Comparison of ENCODE assay signal across 10 cellular contexts in the genomic region with DNA sequence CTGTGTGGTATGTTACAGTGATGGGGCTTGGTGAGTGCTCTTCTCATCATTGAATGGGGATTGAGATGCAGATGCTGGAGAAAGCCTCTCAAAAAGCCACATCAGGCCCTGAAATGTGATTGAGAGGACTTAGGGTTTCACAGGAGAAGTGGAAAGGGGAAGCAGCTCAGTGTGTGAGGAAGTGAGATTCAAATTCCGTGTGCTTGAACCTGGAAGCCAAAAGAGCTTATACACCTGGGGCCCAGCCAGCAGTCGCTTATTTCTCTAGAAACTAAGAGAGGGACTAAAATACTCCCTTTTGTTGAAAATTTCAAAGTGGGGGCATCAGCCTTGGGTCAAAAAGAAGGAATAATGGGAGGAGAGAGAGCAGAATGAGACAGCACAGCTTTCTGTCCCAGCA. TPM values are rescaled to one million over a fixed set of nuclear protein-coding genes. Genes with fewer than 3 reads are reported as not detected.
A peak's percentile ranks its signal among the peaks of the same experiment; 100 is the strongest.
DNase-seq lines count a peak whose midpoint lies in the region; ATAC-seq lines count a peak whose summit lies in the region.
"Had no signal": no experiment of that assay in that cellular context is flagged by ENCODE, and none has a peak within 500 bp of the region (broad histone marks: within the 10 kb centered on the region; RNA-seq: fewer than 3 reads in every experiment).

No MANE protein-coding gene starts in this region.

- ATAC-seq in GM19438 (IDR thresholded peaks at IDR 0.05; ENCODE audit: low read depth, unreplicated experiment) (peak; percentile 59), HG03139 (IDR thresholded peaks at IDR 0.05; ENCODE audit: unreplicated experiment) (peak; percentile 53)
- ATAC-seq in activated CD8-positive, alpha-beta T cell treated with anti-CD3 and anti-CD28 coated beads, Interleukin-2, amount 10 ng/mL, durations not matched to agents 7 days and 5 days: peak; percentile 5
- ATAC-seq: heart right ventricle had no signal

- CTCF ChIA-PET in CD4-positive, alpha-beta memory T cell (lab: Charles Lee; ENCODE audit: partially characterized antibody): interaction anchor here (1.2 to 2.7 kb wide), 3 partner anchors 37 to 190 kb away, joined by 4 to 14 read pairs (median 5); no protein-coding TSS in a partner anchor
- CTCF ChIA-PET in activated CD8-positive, alpha-beta T cell treated with anti-CD3 and anti-CD28 coated beads, Interleukin-2, amount 10 ng/mL, durations not matched to agents 7 days and 5 days (lab: Charles Lee): interaction anchor here (0.7 to 4.9 kb wide), 8 partner anchors 9 to 192 kb away, joined by 3 to 73 read pairs (median 23); a partner anchor contains a TSS

- H3K27ac ChIP-seq in CD4-positive, alpha-beta memory T cell (ENCODE audit: low read depth, low read length): no peak overlapping the region

- H3K4me1 Mint-ChIP-seq in CD4-positive, alpha-beta memory T cell: peaks cover 25 to 47% (median 30%) of the 10 kb centered on the region in 4 donors
- H3K4me1 Mint-ChIP-seq in activated CD8-positive, alpha-beta T cell treated with anti-CD3 and anti-CD28 coated beads, Interleukin-2, amount 10 ng/mL, durations not matched to agents 7 days and 5 days (ENCODE audit: low read depth): peaks cover 88% of the 10 kb centered on the region

- H3K4me1 ChIP-seq in CD4-positive, alpha-beta memory T cell (ENCODE audit: insufficient read depth, low read length): peaks cover 31% of the 10 kb centered on the region

- H3K4me3 Mint-ChIP-seq in CD4-positive, alpha-beta memory T cell: peak overlapping the region; percentile 76 to 92 (median 84)
- peak overlapping the region; percentile 75 for H3K4me3 Mint-ChIP-seq in activated CD8-positive, alpha-beta T cell treated with anti-CD3 and anti-CD28 coated beads, Interleukin-2, amount 10 ng/mL, durations not matched to agents 7 days and 5 days

- no peak for DNase-seq in CD4-positive, alpha-beta memory T cell
- no peak for DNase-seq in activated CD8-positive, alpha-beta T cell treated with anti-CD3 and anti-CD28 coated beads, Interleukin-2, amount 10 ng/mL, durations not matched to agents 7 days and 5 days
- DNase-seq in HPDE6-E6E7 (ENCODE audit: extremely low spot score) (no peak), H7 (no peak), cerebellar nuclear complex (lab: John Stamatoyannopoulos, UW) (no peak)
- DNase-seq in activated CD4-positive, CD25-positive, alpha-beta regulatory T cell treated with anti-CD3 and anti-CD28 coated beads, Interleukin-2, amount 50 U/mL, for 72 hours: no peak
- DNase-seq: heart right ventricle, NCI-H1417 had no signal

- H3K9me3 ChIP-seq in CD4-positive, alpha-beta memory T cell (ENCODE audit: control insufficient read depth in 1 of 2, low read length in 2 of 2): no peaks in the 10 kb centered on the region
- H3K9me3 ChIP-seq: heart right ventricle had no signal

- no peaks in the 10 kb centered on the region for H3K36me3 ChIP-seq in CD4-positive, alpha-beta memory T cell (ENCODE audit: insufficient read depth, low read length)
- H3K36me3 ChIP-seq in H7 (replicated peaks; ENCODE audit: control insufficient read depth, insufficient read depth, low read length): no peaks in the 10 kb centered on the region
- H3K36me3 ChIP-seq: heart right ventricle had no signal

- H3K4me3 ChIP-seq in CD4-positive, alpha-beta memory T cell (ENCODE audit: low read length in 2 of 2): peak overlapping the region; percentile 4 to 49
- H3K4me3 ChIP-seq in H7 (ENCODE audit: insufficient read depth, low read depth, low read length): no peak overlapping the region

- H3K9me3 Mint-ChIP-seq in CD4-positive, alpha-beta memory T cell: peaks cover 0 to 3% (median 0%) of the 10 kb centered on the region in 8 donors
- H3K9me3 Mint-ChIP-seq in activated CD8-positive, alpha-beta T cell treated with anti-CD3 and anti-CD28 coated beads, Interleukin-2, amount 10 ng/mL, durations not matched to agents 7 days and 5 days (ENCODE audit: insufficient read depth): peaks cover 6% of the 10 kb centered on the region

- H3K36me3 Mint-ChIP-seq in CD4-positive, alpha-beta memory T cell: no peaks in the 10 kb centered on the region
- peaks cover 36% of the 10 kb centered on the region for H3K36me3 Mint-ChIP-seq in activated CD8-positive, alpha-beta T cell treated with anti-CD3 and anti-CD28 coated beads, Interleukin-2, amount 10 ng/mL, durations not matched to agents 7 days and 5 days (ENCODE audit: low read depth)

- H3K27me3 ChIP-seq in CD4-positive, alpha-beta memory T cell (ENCODE audit: insufficient read depth, low read length): no peaks in the 10 kb centered on the region
- H3K27me3 ChIP-seq in H7 (ENCODE audit: control insufficient read depth, insufficient read depth, low read length): no peaks in the 10 kb centered on the region
- H3K27me3 ChIP-seq: heart right ventricle had no signal

- intact Hi-C loops in CD4-positive, alpha-beta memory T cell (cut with micrococcal nuclease): loop anchor here (10.0 kb wide), 2 partner anchors 308 to 1038 kb away; a partner anchor contains a TSS

- peak overlapping the region; percentile 83 to 97 (median 93) for H3K27ac Mint-ChIP-seq in CD4-positive, alpha-beta memory T cell
- H3K27ac Mint-ChIP-seq in activated CD8-positive, alpha-beta T cell treated with anti-CD3 and anti-CD28 coated beads, Interleukin-2, amount 10 ng/mL, durations not matched to agents 7 days and 5 days: peak overlapping the region; percentile 99

- H3K27me3 Mint-ChIP-seq in CD4-positive, alpha-beta memory T cell: peaks cover 0 to under 1% of the 10 kb centered on the region in 2 donors
- no peaks in the 10 kb centered on the region for H3K27me3 Mint-ChIP-seq in activated CD8-positive, alpha-beta T cell treated with anti-CD3 and anti-CD28 coated beads, Interleukin-2, amount 10 ng/mL, durations not matched to agents 7 days and 5 days (ENCODE audit: low read depth)

- POLR2A ChIA-PET in CD4-positive, alpha-beta memory T cell (lab: Charles Lee; ENCODE audit: partially characterized antibody): interaction anchor here (1.5 to 2.9 kb wide), 5 partner anchors 11 to 243 kb away, joined by 4 to 23 read pairs (median 4); a partner anchor contains a TSS
- POLR2A ChIA-PET in activated CD8-positive, alpha-beta T cell treated with anti-CD3 and anti-CD28 coated beads, Interleukin-2, amount 10 ng/mL, durations not matched to agents 7 days and 5 days (lab: Charles Lee): interaction anchor here (0.7 to 3.1 kb wide), 13 partner anchors 11 to 243 kb away, joined by 3 to 31 read pairs (median 6); a partner anchor contains a TSS

RNA-seq across cellular contexts. Expression of a gene that starts 39.1 kb away (rescaled TPM):
- not detected for total RNA-seq in CD4-positive, alpha-beta memory T cell
- under 1 TPM; 0.21 to 0.82 TPM for polyA plus RNA-seq in CD4-positive, alpha-beta memory T cell
- 100 to 1,000 TPM; 354 to 368 TPM for total RNA-seq in activated CD8-positive, alpha-beta T cell treated with anti-CD3 and anti-CD28 coated beads, Interleukin-2, amount 10 ng/mL, durations not matched to agents 7 days and 5 days
- not detected in 2 replicates for total RNA-seq in H7 (2014; rRNA removed; shearing (Covaris generic))

Comparison
In these comparisons a context has a peak if more than half of its experiments do, and no peak if none do; other contexts are left out.
1. ATAC-seq: peak in every context shown above with its lines; median percentile 59 in GM19438; 53 in HG03139; 5 in activated CD8-positive, alpha-beta T cell treated with anti-CD3 and anti-CD28 coated beads, Interleukin-2, amount 10 ng/mL, durations not matched to agents 7 days and 5 days.
2. RNA of a gene that starts 39.1 kb away (total RNA-seq): 354 to 368 TPM in activated CD8-positive, alpha-beta T cell treated with anti-CD3 and anti-CD28 coated beads, Interleukin-2, amount 10 ng/mL, durations not matched to agents 7 days and 5 days; not detected in CD4-positive, alpha-beta memory T cell and not detected in H7; every median in the first group is over 100 times any median in the second.